Comparison of ENCODE assay signal across 27 cellular contexts in the genomic region with DNA sequence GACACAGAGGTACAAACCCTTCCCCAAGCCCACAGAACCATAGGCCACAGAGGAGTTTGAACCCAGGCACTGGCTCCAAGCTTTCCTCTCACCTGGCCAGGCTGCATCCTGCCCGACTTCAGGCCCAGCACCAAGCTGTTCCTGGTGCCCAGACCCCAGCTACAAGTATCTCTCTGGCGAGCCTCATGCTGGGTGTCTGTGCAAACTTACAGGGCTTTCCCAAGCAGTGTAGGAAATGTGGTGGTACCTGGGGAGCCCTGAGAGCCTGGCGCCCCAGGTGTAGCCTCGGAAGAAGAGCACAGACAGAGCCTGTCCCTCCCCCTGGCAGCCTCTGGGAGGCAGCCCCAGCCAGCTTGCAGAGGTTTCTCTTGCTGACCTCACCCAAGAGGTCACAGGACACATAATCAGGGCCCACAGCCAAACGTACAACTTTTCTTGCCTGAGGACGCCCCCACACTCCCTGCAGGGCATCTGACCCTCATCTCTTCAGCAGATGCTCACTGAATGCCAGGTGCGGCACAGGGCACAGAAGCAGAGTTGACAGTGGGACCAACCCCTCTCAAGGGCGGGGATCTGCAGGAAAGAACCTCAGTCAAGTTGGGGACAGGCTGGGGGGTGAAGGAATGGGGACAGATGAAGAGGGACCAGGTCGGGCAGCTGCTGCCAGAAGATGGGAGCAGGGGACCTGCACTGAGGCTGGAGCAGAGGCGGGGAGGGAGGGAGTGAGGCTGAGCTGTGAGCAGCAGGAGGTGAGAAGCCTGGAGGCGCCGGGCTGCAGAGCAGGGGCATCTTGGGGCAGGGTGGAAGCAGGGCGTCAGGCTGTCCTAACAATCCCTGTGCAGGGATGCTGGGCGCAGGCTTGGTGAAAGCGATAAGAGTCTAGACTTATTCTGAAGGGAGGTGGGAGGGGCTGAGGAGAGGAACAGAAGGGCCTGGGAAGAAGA. TPM values are rescaled to one million over a fixed set of nuclear protein-coding genes. Genes with fewer than 3 reads are reported as not detected.
DNase-seq lines count a peak whose midpoint lies in the region; ATAC-seq, FAIRE-seq and TF ChIP-seq lines count a peak whose summit lies in the region.
"Had no signal": no experiment of that assay in that cellular context is flagged by ENCODE, and none has a peak within 500 bp of the region (broad histone marks: within the 10 kb centered on the region; RNA-seq: fewer than 3 reads in every experiment).

No MANE protein-coding gene starts in this region.

- no peaks in the 10 kb centered on the region for H3K36me3 Mint-ChIP-seq in glutamatergic neuron (ENCODE audit: unreplicated experiment)
- H3K36me3 Mint-ChIP-seq: immature natural killer cell had no signal

- no CpG with 5 or more reads among the region's 15 CpGs for WGBS in neuronal stem cell (ENCODE audit: extremely low coverage in 2 of 2, insufficient read length in 2 of 2, insufficient replicate concordance in 1 of 2), 2 donors

- H3K27ac ChIP-seq in neuronal stem cell (replicated peaks; ENCODE audit: low read length) = no peak overlapping the region
- H3K27ac ChIP-seq: heart left ventricle, left ventricle myocardium inferior, psoas muscle had no signal

- H2BK120ac ChIP-seq in neuronal stem cell (ENCODE audit: low read depth, low read length) = no peak overlapping the region

- no peak overlapping the region for H3K18ac ChIP-seq in neuronal stem cell (ENCODE audit: low read length)

- no peak for TF ChIP-seq POLR2A in GM12891 (IDR thresholded peaks at IDR 0.05; ENCODE audit: low read depth, low read length)

- H4K91ac ChIP-seq in neuronal stem cell (ENCODE audit: low read depth, low read length, poor library complexity) = no peak overlapping the region

- H3K27me3 ChIP-seq in H7 (ENCODE audit: control insufficient read depth, insufficient read depth, low read length) (no peaks in the 10 kb centered on the region), neuronal stem cell (ENCODE audit: control insufficient read depth in 3 of 3, insufficient read depth in 3 of 3, low read depth in 1 of 3, low read length in 3 of 3) (peaks cover 0 to 72% (median 0%) of the 10 kb centered on the region in 3 experiments)
- H3K27me3 ChIP-seq: heart left ventricle had no signal

- peak overlapping the region; percentile 55 for H2BK5ac ChIP-seq in neuronal stem cell (ENCODE audit: low read length)

- no peaks in the 10 kb centered on the region for H3K79me1 ChIP-seq in neuronal stem cell (ENCODE audit: low read depth, low read length)

- ATAC-seq in HG03159 (IDR thresholded peaks at IDR 0.05; ENCODE audit: unreplicated experiment) = no peak
- ATAC-seq: heart left ventricle, psoas muscle, Right ventricle myocardium inferior had no signal

- no peak overlapping the region for H3K14ac ChIP-seq in neuronal stem cell (ENCODE audit: low read length)

- TF ChIP-seq CTCF in glutamatergic neuron (IDR thresholded peaks at IDR 0.05; ENCODE audit: partially characterized antibody, unreplicated experiment) = no peak

- no peak overlapping the region for H2AFZ ChIP-seq in neuronal stem cell (ENCODE audit: low read length)

- H3K4me1 ChIP-seq in neuronal stem cell (ENCODE audit: control insufficient read depth in 2 of 2, insufficient read depth in 1 of 2, low read depth in 1 of 2, low read length in 2 of 2) = peaks cover 0 to 6% of the 10 kb centered on the region in 2 donors

- H3K4me3 ChIP-seq in H7 (ENCODE audit: insufficient read depth, low read depth, low read length) = no peak overlapping the region
- no peak overlapping the region for H3K4me3 ChIP-seq in neuronal stem cell (ENCODE audit: low read length in 2 of 2)
- H3K4me3 ChIP-seq: heart left ventricle, left ventricle myocardium inferior, psoas muscle had no signal

- H3K4me1 Mint-ChIP-seq in glutamatergic neuron (ENCODE audit: low read depth, unreplicated experiment) = peaks cover 16% of the 10 kb centered on the region
- H3K4me1 Mint-ChIP-seq: activated CD4-positive, alpha-beta memory T cell treated with anti-CD3 and anti-CD28 coated beads, Interleukin-2, amount 10 ng/mL, durations not matched to agents 7 days and 5 days; immature natural killer cell had no signal

- no peak overlapping the region for H2BK12ac ChIP-seq in neuronal stem cell (ENCODE audit: low read length)

- peak overlapping the region; percentile 92 for H3K27ac Mint-ChIP-seq in glutamatergic neuron (ENCODE audit: unreplicated experiment)
- H3K27ac Mint-ChIP-seq: activated CD4-positive, alpha-beta memory T cell treated with anti-CD3 and anti-CD28 coated beads, Interleukin-2, amount 10 ng/mL, durations not matched to agents 7 days and 5 days; CD4-positive, alpha-beta T cell; immature natural killer cell had no signal

- no peak for FAIRE-seq in GM12891 (lab: Jason Lieb, UNC)
- FAIRE-seq: endothelial cell of umbilical vein, small intestine had no signal

- peaks cover 8% of the 10 kb centered on the region for H3K9me3 Mint-ChIP-seq in glutamatergic neuron (ENCODE audit: unreplicated experiment)
- H3K9me3 Mint-ChIP-seq: activated CD4-positive, alpha-beta memory T cell treated with anti-CD3 and anti-CD28 coated beads, Interleukin-2, amount 10 ng/mL, durations not matched to agents 7 days and 5 days; CD4-positive, alpha-beta T cell; immature natural killer cell had no signal

- H2AK5ac ChIP-seq in neuronal stem cell (ENCODE audit: low read depth, low read length) = no peak overlapping the region

- no peak overlapping the region for H3K23ac ChIP-seq in neuronal stem cell (ENCODE audit: low read depth, low read length, poor library complexity)

- H2BK15ac ChIP-seq in neuronal stem cell (ENCODE audit: low read length) = no peak overlapping the region

- H3K9me3 ChIP-seq in neuronal stem cell (replicated peaks in 1 of 2; ENCODE audit: control insufficient read depth in 2 of 2, insufficient read depth in 1 of 2, low read depth in 1 of 2, low read length in 2 of 2) = no peaks in the 10 kb centered on the region
- H3K9me3 ChIP-seq: heart left ventricle, left ventricle myocardium inferior, psoas muscle had no signal

- no peak overlapping the region for H3K4me2 ChIP-seq in neuronal stem cell (ENCODE audit: insufficient read depth, low read length, poor library complexity, severe bottlenecking)

- peaks cover 3% of the 10 kb centered on the region for H3K27me3 Mint-ChIP-seq in glutamatergic neuron (ENCODE audit: unreplicated experiment)
- H3K27me3 Mint-ChIP-seq: CD4-positive, alpha-beta T cell had no signal

- no peak overlapping the region for H4K8ac ChIP-seq in neuronal stem cell (ENCODE audit: low read depth, low read length)

- peak overlapping the region; percentile 43 for H3K4me3 Mint-ChIP-seq in glutamatergic neuron (ENCODE audit: unreplicated experiment)
- H3K4me3 Mint-ChIP-seq: activated CD4-positive, alpha-beta memory T cell treated with anti-CD3 and anti-CD28 coated beads, Interleukin-2, amount 10 ng/mL, durations not matched to agents 7 days and 5 days; CD4-positive, alpha-beta T cell; immature natural killer cell had no signal

- no peak overlapping the region for H3K9ac ChIP-seq in neuronal stem cell (ENCODE audit: low read depth, low read length, poor library complexity)

- H3K4ac ChIP-seq in neuronal stem cell (ENCODE audit: low read length) = no peak overlapping the region

- H3K36me3 ChIP-seq in H7 (replicated peaks; ENCODE audit: control insufficient read depth, insufficient read depth, low read length) (no peaks in the 10 kb centered on the region), neuronal stem cell (replicated peaks in 1 of 2; ENCODE audit: control insufficient read depth in 2 of 2, insufficient read depth in 2 of 2, low read length in 2 of 2) (no peaks in the 10 kb centered on the region)
- H3K36me3 ChIP-seq: heart left ventricle, left ventricle myocardium inferior had no signal

- peak; percentile 76 for DNase-seq in H7
- peak; percentile 38 for DNase-seq in NCI-H524 treated with DMSO at 0.1 percent for 48 hours (lab: John Stamatoyannopoulos, UW)
- peak; percentile 29 for DNase-seq in glutamatergic neuron
- no peak for DNase-seq in neuronal stem cell (ENCODE audit: low spot score)
- no peak for DNase-seq in NCI-H146 treated with DMSO at 0.1 percent for 48 hours (lab: John Stamatoyannopoulos, UW; ENCODE audit: unreplicated experiment)
- DNase-seq in GM12891 (ENCODE audit: insufficient read length, low spot score) = no peak
- DNase-seq: activated CD4-positive, alpha-beta memory T cell treated with anti-CD3 and anti-CD28 coated beads, Interleukin-2, amount 10 ng/mL, durations not matched to agents 7 days and 5 days; activated CD4-positive, CD25-positive, alpha-beta regulatory T cell; activated naive CD4-positive, alpha-beta T cell treated with Interleukin-2 at 50 U/mL for 16 hours; caudate nucleus; heart left ventricle; immature natural killer cell; left ventricle myocardium inferior; NCI-H1105 treated with DMSO at 0.1 percent for 48 hours; NCI-H526 treated with DMSO at 0.1 percent for 48 hours; psoas muscle; small intestine; stimulated activated naive CD4-positive, alpha-beta T cell treated with Interleukin-2 at 50 U/mL for 16 hours; T1000 had no signal

TF ChIP-seq in GM12891, 5 proteins besides CTCF, POLR2A, EP300 and RAD21:
- TF ChIP-seq SPI1 (IDR thresholded peaks at IDR 0.05; ENCODE audit: low read depth, low read length) (no peak), POLR2AphosphoS5 (IDR thresholded peaks at IDR 0.05; ENCODE audit: low read depth, low read length) (no peak)

RNA-seq across cellular contexts. Expression of gene MYL7, which starts 16.3 kb away (rescaled TPM):
- 1.4 and 4.7 TPM in 2 replicates for total RNA-seq in H7 (2014; rRNA removed; shearing (Covaris generic))
- 7.6 TPM for total RNA-seq in glutamatergic neuron (ENCODE audit: unreplicated experiment)
- 0.07 TPM for polyA plus RNA-seq in neuronal stem cell (2013, experiment 1 of 2)
- polyA plus RNA-seq in neuronal stem cell (2013, experiment 2 of 2) = not detected
- polyA plus RNA-seq in GM12891 (2012; ENCODE audit: low read depth, missing spikeins) = not detected
- total RNA-seq: activated CD4-positive, alpha-beta memory T cell treated with anti-CD3 and anti-CD28 coated beads, Interleukin-2, amount 10 ng/mL, durations not matched to agents 7 days and 5 days; CD4-positive, alpha-beta T cell; dermis microvascular lymphatic vessel endothelial cell; endothelial cell of umbilical vein; mononuclear cell; OCI-LY7 had no signal
- polyA plus RNA-seq: endothelial cell of umbilical vein, immature natural killer cell had no signal

RNA-seq across cellular contexts. Expression of gene GCK, which starts 31.9 kb away (rescaled TPM):
- total RNA-seq in H7 (2014; rRNA removed; shearing (Covaris generic)) = 2.8 and 3.7 TPM in 2 replicates
- 43.9 TPM for total RNA-seq in glutamatergic neuron (ENCODE audit: unreplicated experiment)
- polyA plus RNA-seq in neuronal stem cell (2013, experiment 1 of 2) = 0.60 TPM
- 0.46 TPM for polyA plus RNA-seq in neuronal stem cell (2013, experiment 2 of 2)
- not detected for polyA plus RNA-seq in GM12891 (2012; ENCODE audit: low read depth, missing spikeins)
- total RNA-seq: activated CD4-positive, alpha-beta memory T cell treated with anti-CD3 and anti-CD28 coated beads, Interleukin-2, amount 10 ng/mL, durations not matched to agents 7 days and 5 days; G401; psoas muscle had no signal
- polyA plus RNA-seq: immature natural killer cell had no signal

RNA-seq across cellular contexts. Expression of gene POLD2, which starts 34.0 kb away (rescaled TPM):
- total RNA-seq in H7 (2014; rRNA removed; shearing (Covaris generic)) = 134 and 136 TPM in 2 replicates
- total RNA-seq in glutamatergic neuron (ENCODE audit: unreplicated experiment) = 71.2 TPM
- 157 TPM for polyA plus RNA-seq in neuronal stem cell (2013, experiment 1 of 2)
- 156 TPM for polyA plus RNA-seq in neuronal stem cell (2013, experiment 2 of 2)
- polyA plus RNA-seq in GM12891 (2012; ENCODE audit: low read depth, missing spikeins) = 117 TPM

RNA-seq across cellular contexts. Expression of gene YKT6, which starts 43.4 kb away (rescaled TPM):
- total RNA-seq in H7 (2014; rRNA removed; shearing (Covaris generic)) = 82.4 and 93.4 TPM in 2 replicates
- 178 TPM for total RNA-seq in glutamatergic neuron (ENCODE audit: unreplicated experiment)
- 71.1 TPM for polyA plus RNA-seq in neuronal stem cell (2013, experiment 1 of 2)
- polyA plus RNA-seq in neuronal stem cell (2013, experiment 2 of 2) = 69.2 TPM
- 49.1 TPM for polyA plus RNA-seq in GM12891 (2012; ENCODE audit: low read depth, missing spikeins)

RNA-seq across cellular contexts. Expression of gene AEBP1, which starts 53.2 kb away (rescaled TPM):
- total RNA-seq in H7 (2014; rRNA removed; shearing (Covaris generic)) = 12.9 and 15.8 TPM in 2 replicates
- total RNA-seq in glutamatergic neuron (ENCODE audit: unreplicated experiment) = 35.4 TPM
- 24.7 TPM for polyA plus RNA-seq in neuronal stem cell (2013, experiment 1 of 2)
- polyA plus RNA-seq in neuronal stem cell (2013, experiment 2 of 2) = 25.4 TPM
- polyA plus RNA-seq in GM12891 (2012; ENCODE audit: low read depth, missing spikeins) = 0.71 TPM

Comparison
In these comparisons a context has a peak if more than half of its experiments do, and no peak if none do; other contexts are left out.
1. DNase-seq: peak in H7 (single experiment), NCI-H524 treated with DMSO at 0.1 percent for 48 hours (single experiment) and glutamatergic neuron (single experiment); none in neuronal stem cell (single experiment), NCI-H146 treated with DMSO at 0.1 percent for 48 hours (single experiment) and GM12891 (single experiment).